17 cellular contexts compared by ENCODE assay signal in genomic region chr3:59641169-59641914, GRCh38.
DNase-seq lines count a peak whose midpoint lies in the region; ATAC-seq and TF ChIP-seq lines count a peak whose summit lies in the region.
"Had no signal": no experiment of that assay in that cellular context is flagged by ENCODE, and none has a peak within 500 bp of the region (broad histone marks: within the 10 kb centered on the region; RNA-seq: fewer than 3 reads in every experiment).

No MANE protein-coding gene starts in this region.

- H3K9me3 ChIP-seq in psoas muscle = no peaks in the 10 kb centered on the region
- H3K9me3 ChIP-seq in colonic mucosa = no peaks in the 10 kb centered on the region
- no peaks in the 10 kb centered on the region for H3K9me3 ChIP-seq in Peyer's patch
- H3K9me3 ChIP-seq: stomach had no signal

- no peak overlapping the region for H3K4me3 ChIP-seq in psoas muscle
- no peak overlapping the region for H3K4me3 ChIP-seq in colonic mucosa
- H3K4me3 ChIP-seq in Peyer's patch = no peak overlapping the region
- H3K4me3 ChIP-seq: stomach had no signal

- DNase-seq in EH (ENCODE audit: low read depth) (peak; percentile 2), cerebellar cortex (ENCODE audit: low spot score) (peak; percentile 72), left ventricle myocardium superior (peak; percentile 58), psoas muscle (peak; percentile 43 to 59), glomerular visceral epithelial cell (ENCODE audit: extremely low spot score) (no peak), SKM-1 treated with dmso at 0.1 percent for 144 hours (lab: John Stamatoyannopoulos, UW; ENCODE audit: unreplicated experiment) (no peak), colonic mucosa (no peak), Peyer's patch (no peak)
- DNase-seq: ACHN, activated B cell treated with CpG ODN at 0.5 μM for 24 hours, amniotic stem cell, HCEC 1CT, NCI-H1694, SIG-M5, stomach, T-helper 2 cell had no signal

- no peaks in the 10 kb centered on the region for H3K4me1 ChIP-seq in psoas muscle
- H3K4me1 ChIP-seq in colonic mucosa = no peaks in the 10 kb centered on the region
- H3K4me1 ChIP-seq in Peyer's patch = no peaks in the 10 kb centered on the region

- H3K9ac ChIP-seq in colonic mucosa (ENCODE audit: low read depth in 2 of 2, low read length in 2 of 2) = no peak overlapping the region

- no peak overlapping the region for H3K27ac ChIP-seq in psoas muscle
- H3K27ac ChIP-seq in colonic mucosa = no peak overlapping the region
- no peak overlapping the region for H3K27ac ChIP-seq in Peyer's patch
- H3K27ac ChIP-seq: epithelial cell of prostate, stomach had no signal

- TF ChIP-seq CTCF in psoas muscle (IDR thresholded peaks at IDR 0.05) (no peak), colonic mucosa (IDR thresholded peaks at IDR 0.05) (no peak), Peyer's patch (IDR thresholded peaks at IDR 0.05) (no peak)

- peak; percentile 97 for ATAC-seq in left ventricle myocardium superior
- ATAC-seq in psoas muscle = peak in 3 of 4 donors; percentile 30 to 68 (median 51)

- TF ChIP-seq POLR2A in Peyer's patch (IDR thresholded peaks at IDR 0.05) = no peak

- intact Hi-C loops in left ventricle myocardium superior (cut with micrococcal nuclease) = no loop called here
- intact Hi-C loops in psoas muscle (cut with DNase I) = no loop called here
- intact Hi-C loops in colonic mucosa (cut with DNase I) = no loop called here

- 13 to 23% (median 15%) methylated on average over 7 of the region's 7 CpGs for WGBS in psoas muscle, 3 donors

- H3K27me3 ChIP-seq in psoas muscle (ENCODE audit: insufficient read depth in 3 of 3, low read length in 2 of 3) (peaks cover 0 to 3% (median 2%) of the 10 kb centered on the region in 3 donors), colonic mucosa (no peaks in the 10 kb centered on the region), Peyer's patch (no peaks in the 10 kb centered on the region)
- H3K27me3 ChIP-seq: stomach had no signal

- H3K36me3 ChIP-seq in psoas muscle (ENCODE audit: insufficient read depth in 1 of 2, low read depth in 1 of 2) = no peaks in the 10 kb centered on the region
- H3K36me3 ChIP-seq in colonic mucosa = no peaks in the 10 kb centered on the region
- no peaks in the 10 kb centered on the region for H3K36me3 ChIP-seq in Peyer's patch
- H3K36me3 ChIP-seq: stomach had no signal

Comparison
In these comparisons a context has a peak if more than half of its experiments do, and no peak if none do; other contexts are left out.
1. DNase-seq: peak in EH (single experiment), cerebellar cortex (single experiment), left ventricle myocardium superior (single experiment) and psoas muscle (2 of 2); none in glomerular visceral epithelial cell (single experiment), SKM-1 treated with dmso at 0.1 percent for 144 hours (single experiment), colonic mucosa (single experiment) and Peyer's patch (0 of 3).